ENCODE assay signal across 8 cellular contexts in the genomic region with DNA sequence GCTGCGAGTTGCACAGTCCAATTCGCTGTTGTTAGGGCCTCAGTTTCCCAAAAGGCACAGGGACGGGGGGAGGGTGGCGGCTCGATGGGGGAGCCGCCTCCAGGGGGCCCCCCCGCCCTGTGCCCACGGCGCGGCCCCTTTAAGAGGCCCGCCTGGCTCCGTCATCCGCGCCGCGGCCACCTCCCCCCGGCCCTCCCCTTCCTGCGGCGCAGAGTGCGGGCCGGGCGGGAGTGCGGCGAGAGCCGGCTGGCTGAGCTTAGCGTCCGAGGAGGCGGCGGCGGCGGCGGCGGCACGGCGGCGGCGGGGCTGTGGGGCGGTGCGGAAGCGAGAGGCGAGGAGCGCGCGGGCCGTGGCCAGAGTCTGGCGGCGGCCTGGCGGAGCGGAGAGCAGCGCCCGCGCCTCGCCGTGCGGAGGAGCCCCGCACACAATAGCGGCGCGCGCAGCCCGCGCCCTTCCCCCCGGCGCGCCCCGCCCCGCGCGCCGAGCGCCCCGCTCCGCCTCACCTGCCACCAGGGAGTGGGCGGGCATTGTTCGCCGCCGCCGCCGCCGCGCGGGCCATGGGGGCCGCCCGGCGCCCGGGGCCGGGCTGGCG. TPM values are rescaled to one million over a fixed set of nuclear protein-coding genes. Genes with fewer than 3 reads are reported as not detected.
DNase-seq lines count a peak whose midpoint lies in the region; ATAC-seq and TF ChIP-seq lines count a peak whose summit lies in the region.

TSS of gene BCR (plus strand) at position 209 of the 592 bp plus-strand sequence. CDS start 452 bp downstream, outside the sequence.

- ATAC-seq in CD8-positive, alpha-beta T cell = peak; percentile 70
- ATAC-seq in Panc1 (peak; percentile 90), HG03442 (IDR thresholded peaks at IDR 0.05; ENCODE audit: unreplicated experiment) (no peak)

- no peaks in the 10 kb centered on the region for H3K27me3 ChIP-seq in CD8-positive, alpha-beta T cell (ENCODE audit: insufficient read depth, low read length)
- H3K27me3 ChIP-seq in Panc1 (ENCODE audit: control insufficient read depth, insufficient read depth, low read length) (no peaks in the 10 kb centered on the region), muscle layer of duodenum (ENCODE audit: low read depth, low read length) (no peaks in the 10 kb centered on the region)

- DNase-seq in CD8-positive, alpha-beta T cell = peak; percentile 27 to 75 (median 56)
- DNase-seq in HEK293T (ENCODE audit: extremely low spot score) (peak; percentile 87), Panc1 (ENCODE audit: low read depth, low spot score) (no peak), fibroblast of mammary gland (ENCODE audit: low read depth) (peak; percentile 51), stromal cell of bone marrow (ENCODE audit: low read depth) (peak; percentile 38)
- peak; percentile 44 for DNase-seq in activated T-helper 9 cell treated with anti-CD3 and anti-CD28 coated beads, Interleukin-2, amount 50 U/mL, for 16 hours (ENCODE audit: low read depth)

- H3K4me1 ChIP-seq in CD8-positive, alpha-beta T cell (ENCODE audit: insufficient read depth, low read length) = peaks cover 55% of the 10 kb centered on the region
- H3K4me1 ChIP-seq in Panc1 (ENCODE audit: control insufficient read depth, insufficient read depth, low read length) = peaks cover 18% of the 10 kb centered on the region
- H3K4me1 ChIP-seq in muscle layer of duodenum (ENCODE audit: control insufficient read depth in 1 of 2, insufficient read depth in 2 of 2, low read length in 2 of 2) = peaks cover 13 to 54% of the 10 kb centered on the region in 2 donors

- H3K27me3 Mint-ChIP-seq in CD8-positive, alpha-beta T cell (ENCODE audit: low read depth) = no peaks in the 10 kb centered on the region

- intact Hi-C loops in CD8-positive, alpha-beta T cell (cut with DNase I, micrococcal nuclease) = loop anchor here (1.0 to 5.0 kb wide), 4 partner anchors 37 to 82 kb away; no protein-coding TSS in a partner anchor
- intact Hi-C loops in Panc1 (cut with micrococcal nuclease; ENCODE audit: unreplicated experiment) = loop anchor here (10.0 kb wide), 1 partner anchor 64 kb away; no protein-coding TSS in a partner anchor

- no TSS peak for BruUV-seq in Panc1 (replicated peaks; lab: Mats Ljungman, UMichigan)

- peak within 1 kb of the TSS; percentile 82 for H3K27ac Mint-ChIP-seq in CD8-positive, alpha-beta T cell

- POLR2A ChIA-PET in CD8-positive, alpha-beta T cell (lab: Charles Lee) = interaction anchor here (1.0 to 1.7 kb wide), 7 partner anchors 36 to 101 kb away, joined by 3 to 10 read pairs (median 4); no protein-coding TSS in a partner anchor
- POLR2A ChIA-PET in HEK293T (lab: Yijun Ruan, JAX) (no interaction called here), Panc1 (lab: Charles Lee) (no interaction called here)

- peak within 1 kb of the TSS; percentile 48 for H3K4me3 ChIP-seq in CD8-positive, alpha-beta T cell (ENCODE audit: low read depth, low read length)
- peak within 1 kb of the TSS; percentile 52 to 66 for H3K4me3 ChIP-seq in Panc1 (ENCODE audit: low read depth in 2 of 2, low read length in 2 of 2)
- H3K4me3 ChIP-seq in fibroblast of mammary gland (ENCODE audit: control insufficient read depth, low read depth, low read length) = peak within 1 kb of the TSS; percentile 59
- peak within 1 kb of the TSS; percentile 65 to 76 for H3K4me3 ChIP-seq in muscle layer of duodenum (ENCODE audit: low read depth in 1 of 2, low read length in 2 of 2)

- in situ Hi-C loops in Panc1 (cut with HindIII; ENCODE audit: low pct_unique_long_range_greater_than_20kb, low sequenced_read_pairs) = no loop called here

- H3K36me3 Mint-ChIP-seq in CD8-positive, alpha-beta T cell = peaks cover 4% of the 10 kb centered on the region

- no peaks in the 10 kb centered on the region for H3K9me3 ChIP-seq in CD8-positive, alpha-beta T cell (ENCODE audit: low read length)
- no peaks in the 10 kb centered on the region for H3K9me3 ChIP-seq in Panc1 (ENCODE audit: control insufficient read depth, insufficient read depth, low read depth, low read length)
- peaks cover 0 to 8% of the 10 kb centered on the region in 2 donors for H3K9me3 ChIP-seq in muscle layer of duodenum (ENCODE audit: control insufficient read depth in 1 of 2, low read length in 2 of 2)

- peaks cover 60% of the 10 kb centered on the region for H3K4me1 Mint-ChIP-seq in CD8-positive, alpha-beta T cell (ENCODE audit: low read depth)

- H3K36me3 ChIP-seq in CD8-positive, alpha-beta T cell (ENCODE audit: insufficient read depth, low read length) = no peaks in the 10 kb centered on the region
- H3K36me3 ChIP-seq in Panc1 (ENCODE audit: control insufficient read depth, insufficient read depth, low read length) (no peaks in the 10 kb centered on the region; the same call in 1 of the 2 replicates), muscle layer of duodenum (ENCODE audit: control insufficient read depth in 1 of 2, insufficient read depth in 2 of 2, low read length in 2 of 2) (no peaks in the 10 kb centered on the region)

- TF ChIP-seq CTCF in CD8-positive, alpha-beta T cell (IDR thresholded peaks at IDR 0.05) = no peak
- TF ChIP-seq CTCF in Panc1 (IDR thresholded peaks at IDR 0.05) (no peak), fibroblast of mammary gland (conservative IDR thresholded peaks at IDR 0.05; ENCODE audit: control insufficient read depth, insufficient read depth, low read depth, low read length) (no peak)

- peaks cover 6% of the 10 kb centered on the region for H3K9me3 Mint-ChIP-seq in CD8-positive, alpha-beta T cell

- H3K4me3 Mint-ChIP-seq in CD8-positive, alpha-beta T cell = peak within 1 kb of the TSS; percentile 92

- CTCF ChIA-PET in CD8-positive, alpha-beta T cell (lab: Charles Lee) = interaction anchor here (1.6 to 13.2 kb wide), 2 partner anchors 45 to 99 kb away, joined by 4 to 225 read pairs; no protein-coding TSS in a partner anchor
- CTCF ChIA-PET in HEK293T (lab: Yijun Ruan, JAX) = interaction anchor here (0.6 to 1.4 kb wide), 4 partner anchors 102 to 205 kb away, joined by 3 to 5 read pairs (median 3); no protein-coding TSS in a partner anchor
- CTCF ChIA-PET in Panc1 (lab: Charles Lee) = interaction anchor here (0.6 to 1.0 kb wide), 2 partner anchors 23 to 101 kb away, joined by 4 to 5 read pairs; no protein-coding TSS in a partner anchor

- peak within 1 kb of the TSS; percentile 56 for H3K27ac ChIP-seq in CD8-positive, alpha-beta T cell (ENCODE audit: low read depth, low read length)
- H3K27ac ChIP-seq in Panc1 (ENCODE audit: low read length) = peak within 1 kb of the TSS; percentile 74
- peak within 1 kb of the TSS; percentile 56 for H3K27ac ChIP-seq in muscle layer of duodenum (ENCODE audit: low read length)

TF ChIP-seq in HEK293T, 16 proteins besides CTCF, POLR2A, EP300 and RAD21:
- TF ChIP-seq L3MBTL2 (conservative IDR thresholded peaks at IDR 0.05) (no peak), FOXA1 (IDR thresholded peaks at IDR 0.05) (no peak), FOXK2 (IDR thresholded peaks at IDR 0.05) (no peak), TARDBP (IDR thresholded peaks at IDR 0.05) (no peak), CTBP1 (IDR thresholded peaks at IDR 0.05; ENCODE audit: borderline replicate concordance) (no peak), HDGF (IDR thresholded peaks at IDR 0.05; ENCODE audit: borderline replicate concordance) (no peak), ELF4 (IDR thresholded peaks at IDR 0.05) (no peak), SP1 (IDR thresholded peaks at IDR 0.05) (no peak), ZNF384 (IDR thresholded peaks at IDR 0.05) (no peak), SUZ12 (IDR thresholded peaks at IDR 0.05) (no peak), FOXM1 (IDR thresholded peaks at IDR 0.05; ENCODE audit: borderline replicate concordance) (no peak), ARNT (IDR thresholded peaks at IDR 0.05) (no peak), PKNOX1 (IDR thresholded peaks at IDR 0.05) (no peak), NFRKB (IDR thresholded peaks at IDR 0.05) (no peak), BHLHE40 (IDR thresholded peaks at IDR 0.05; ENCODE audit: borderline replicate concordance) (no peak), LEF1 (IDR thresholded peaks at IDR 0.05; ENCODE audit: borderline replicate concordance) (no peak)

RNA-seq across cellular contexts. Expression of gene BCR, which starts in this region (rescaled TPM):
- total RNA-seq in CD8-positive, alpha-beta T cell = 10 to 100 TPM; 72.1 to 78.5 TPM
- 32.1 TPM for total RNA-seq in Panc1 (2021; ENCODE audit: unreplicated experiment)
- 52.2 TPM for polyA plus RNA-seq in Panc1 (2012; ENCODE audit: insufficient read length)
